Comparison of ENCODE assay signal across 2 cellular contexts in genomic region chr20:2172305-2173175, GRCh38.
TF ChIP-seq lines count a peak whose summit lies in the region.

No MANE protein-coding gene starts in this region.

TF ChIP-seq in HCT116, 20 proteins besides CTCF, POLR2A, EP300 and RAD21:
- TF ChIP-seq EZH2 (IDR thresholded peaks at IDR 0.05), result no peak
- TF ChIP-seq ELF1 (IDR thresholded peaks at IDR 0.05; ENCODE audit: borderline replicate concordance, low read depth), result no peak
- no peak for TF ChIP-seq POLR2AphosphoS5 (IDR thresholded peaks at IDR 0.05; ENCODE audit: low read depth, low read length)
- no peak for TF ChIP-seq JUND (IDR thresholded peaks at IDR 0.05)
- TF ChIP-seq ATF3 (IDR thresholded peaks at IDR 0.05), result no peak
- TF ChIP-seq ZFX (IDR thresholded peaks at IDR 0.05), result no peak
- TF ChIP-seq CEBPB (IDR thresholded peaks at IDR 0.05; ENCODE audit: low read depth), result no peak
- TF ChIP-seq EZH2phosphoT487 (IDR thresholded peaks at IDR 0.05; ENCODE audit: borderline replicate concordance), result no peak
- TF ChIP-seq ZBTB33 (IDR thresholded peaks at IDR 0.05; ENCODE audit: extremely low read depth, insufficient replicate concordance, low read length), result no peak
- no peak for TF ChIP-seq ZNF274 (IDR thresholded peaks at IDR 0.05; ENCODE audit: low read depth, low read length)
- no peak for TF ChIP-seq MAX (IDR thresholded peaks at IDR 0.05)
- no peak for TF ChIP-seq FOSL1 (IDR thresholded peaks at IDR 0.05; ENCODE audit: low read depth)
- no peak for TF ChIP-seq TCF7L2 (IDR thresholded peaks at IDR 0.05; ENCODE audit: borderline replicate concordance, extremely low read depth, insufficient read depth, insufficient read length)
- TF ChIP-seq SRF (IDR thresholded peaks at IDR 0.05; ENCODE audit: low read depth), result no peak
- TF ChIP-seq YY1 (IDR thresholded peaks at IDR 0.05; ENCODE audit: extremely low read depth, insufficient replicate concordance, low read depth, low read length), result no peak
- TF ChIP-seq SIN3A (IDR thresholded peaks at IDR 0.05; ENCODE audit: low read depth), result no peak

TF ChIP-seq in endothelial cell of umbilical vein, 7 proteins besides CTCF, POLR2A, EP300 and RAD21:
- no peak for TF ChIP-seq GATA2 (IDR thresholded peaks at IDR 0.05; ENCODE audit: insufficient read depth, insufficient read length, low read depth, low read length)
- TF ChIP-seq MAX (IDR thresholded peaks at IDR 0.05; ENCODE audit: insufficient read depth, insufficient read length), result no peak
- no peak for TF ChIP-seq EZH2 (IDR thresholded peaks at IDR 0.05; ENCODE audit: borderline replicate concordance, low read depth, low read length, severe bottlenecking)
